2 cellular contexts compared by ENCODE assay signal in genomic region chr1:111201275-111202090, GRCh38.
TF ChIP-seq lines count a peak whose summit lies in the region.

No MANE protein-coding gene starts in this region.

TF ChIP-seq in K562, 482 proteins besides CTCF, POLR2A, EP300 and RAD21:
- TF ChIP-seq TFAP4 (CRISPR knock-in tag; IDR thresholded peaks at IDR 0.05; ENCODE audit: borderline replicate concordance), result peak; percentile 65; the same call in 1 of the 2 replicates
- no peak for TF ChIP-seq NR2C2 (CRISPR knock-in tag; IDR thresholded peaks at IDR 0.05)
- TF ChIP-seq NR2C2 (tag; IDR thresholded peaks at IDR 0.05), result peak; percentile 66
- TF ChIP-seq ZKSCAN8 (CRISPR knock-in tag; IDR thresholded peaks at IDR 0.05), result 0 out of 2 replicates have a peak, but pooled peaks have one; percentile 22
- no peak for TF ChIP-seq NR2C1 (IDR thresholded peaks at IDR 0.05)
- peak; percentile 47 for TF ChIP-seq NR2C1 (tag; IDR thresholded peaks at IDR 0.05)
- TF ChIP-seq EWSR1 (IDR thresholded peaks at IDR 0.05; ENCODE audit: borderline replicate concordance, low read depth, partially characterized antibody), result no peak
- peak; percentile 49; the same call in 1 of the 2 replicates for TF ChIP-seq CBFA2T3 (IDR thresholded peaks at IDR 0.05)
- TF ChIP-seq KAT2B (IDR thresholded peaks at IDR 0.05; ENCODE audit: low read depth, low read length), result no peak
- TF ChIP-seq, protein P1, sequence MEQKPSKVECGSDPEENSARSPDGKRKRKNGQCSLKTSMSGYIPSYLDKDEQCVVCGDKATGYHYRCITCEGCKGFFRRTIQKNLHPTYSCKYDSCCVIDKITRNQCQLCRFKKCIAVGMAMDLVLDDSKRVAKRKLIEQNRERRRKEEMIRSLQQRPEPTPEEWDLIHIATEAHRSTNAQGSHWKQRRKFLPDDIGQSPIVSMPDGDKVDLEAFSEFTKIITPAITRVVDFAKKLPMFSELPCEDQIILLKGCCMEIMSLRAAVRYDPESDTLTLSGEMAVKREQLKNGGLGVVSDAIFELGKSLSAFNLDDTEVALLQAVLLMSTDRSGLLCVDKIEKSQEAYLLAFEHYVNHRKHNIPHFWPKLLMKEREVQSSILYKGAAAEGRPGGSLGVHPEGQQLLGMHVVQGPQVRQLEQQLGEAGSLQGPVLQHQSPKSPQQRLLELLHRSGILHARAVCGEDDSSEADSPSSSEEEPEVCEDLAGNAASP (IDR thresholded peaks at IDR 0.05), result peak; percentile 51; the same call in 1 of the 2 replicates
- TF ChIP-seq BCOR (IDR thresholded peaks at IDR 0.05), result 0 out of 2 replicates have a peak, but pooled peaks have one; percentile 17
- no peak for TF ChIP-seq ZNF699 (CRISPR knock-in tag; IDR thresholded peaks at IDR 0.05; ENCODE audit: insufficient replicate concordance)
- TF ChIP-seq NRF1 (conservative IDR thresholded peaks at IDR 0.05 in 1 of 2, IDR thresholded peaks at IDR 0.05 in 1 of 2), result peak; percentile 12 to 28; a peak in 1 of 4 replicates
- TF ChIP-seq CBFA2T2 (conservative IDR thresholded peaks at IDR 0.05), result peak; percentile 35; the same call in 1 of the 2 replicates
- TF ChIP-seq, protein P2, sequence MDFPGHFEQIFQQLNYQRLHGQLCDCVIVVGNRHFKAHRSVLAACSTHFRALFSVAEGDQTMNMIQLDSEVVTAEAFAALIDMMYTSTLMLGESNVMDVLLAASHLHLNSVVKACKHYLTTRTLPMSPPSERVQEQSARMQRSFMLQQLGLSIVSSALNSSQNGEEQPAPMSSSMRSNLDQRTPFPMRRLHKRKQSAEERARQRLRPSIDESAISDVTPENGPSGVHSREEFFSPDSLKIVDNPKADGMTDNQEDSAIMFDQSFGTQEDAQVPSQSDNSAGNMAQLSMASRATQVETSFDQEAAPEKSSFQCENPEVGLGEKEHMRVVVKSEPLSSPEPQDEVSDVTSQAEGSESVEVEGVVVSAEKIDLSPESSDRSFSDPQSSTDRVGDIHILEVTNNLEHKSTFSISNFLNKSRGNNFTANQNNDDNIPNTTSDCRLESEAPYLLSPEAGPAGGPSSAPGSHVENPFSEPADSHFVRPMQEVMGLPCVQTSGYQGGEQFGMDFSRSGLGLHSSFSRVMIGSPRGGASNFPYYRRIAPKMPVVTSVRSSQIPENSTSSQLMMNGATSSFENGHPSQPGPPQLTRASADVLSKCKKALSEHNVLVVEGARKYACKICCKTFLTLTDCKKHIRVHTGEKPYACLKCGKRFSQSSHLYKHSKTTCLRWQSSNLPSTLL (IDR thresholded peaks at IDR 0.05), result no peak
- peak; percentile 24; the same call in 1 of the 2 replicates for TF ChIP-seq DMBX1 (CRISPR knock-in tag; IDR thresholded peaks at IDR 0.05; ENCODE audit: borderline replicate concordance)
- TF ChIP-seq ZNF766 (CRISPR knock-in tag; conservative IDR thresholded peaks at IDR 0.05), result 0 out of 2 replicates have a peak, but pooled peaks have one; percentile 50

TF ChIP-seq in HEK293T, 16 proteins besides CTCF, POLR2A, EP300 and RAD21 (continued from another document):
- TF ChIP-seq NFRKB (IDR thresholded peaks at IDR 0.05) (no peak), FOXA1 (IDR thresholded peaks at IDR 0.05) (no peak), FOXK2 (IDR thresholded peaks at IDR 0.05) (no peak), TARDBP (IDR thresholded peaks at IDR 0.05) (no peak), L3MBTL2 (conservative IDR thresholded peaks at IDR 0.05) (no peak), FOXM1 (IDR thresholded peaks at IDR 0.05; ENCODE audit: borderline replicate concordance) (no peak), HDGF (IDR thresholded peaks at IDR 0.05; ENCODE audit: borderline replicate concordance) (no peak), ARNT (IDR thresholded peaks at IDR 0.05) (no peak), BHLHE40 (IDR thresholded peaks at IDR 0.05; ENCODE audit: borderline replicate concordance) (no peak)
TF ChIP-seq in HEK293T: peak in this region for 0.
